Comparison of ENCODE assay signal across 19 cellular contexts in genomic region chr5:5341531-5342292, GRCh38.
DNase-seq lines count a peak whose midpoint lies in the region; ATAC-seq, FAIRE-seq and TF ChIP-seq lines count a peak whose summit lies in the region.
"Had no signal": no experiment of that assay in that cellular context is flagged by ENCODE, and none has a peak within 500 bp of the region (broad histone marks: within the 10 kb centered on the region; RNA-seq: fewer than 3 reads in every experiment).

No MANE protein-coding gene starts in this region.

- peak overlapping the region; percentile 92 for H2AK5ac ChIP-seq in trophoblast cell (ENCODE audit: low read length)

- peak overlapping the region; percentile 89 for H3K14ac ChIP-seq in trophoblast cell (ENCODE audit: low read length)

- no peak for TF ChIP-seq CTCF in BJ (IDR thresholded peaks at IDR 0.05; ENCODE audit: insufficient read depth, low read depth, low read length)
- TF ChIP-seq CTCF in fibroblast of lung (conservative IDR thresholded peaks at IDR 0.05 in 1 of 2, IDR thresholded peaks at IDR 0.05 in 1 of 2; ENCODE audit: low read depth in 1 of 2, low read length in 2 of 2): no peak
- TF ChIP-seq CTCF in tibial nerve (IDR thresholded peaks at IDR 0.05): no peak

- H4K91ac ChIP-seq in trophoblast cell (ENCODE audit: low read depth, low read length): peak overlapping the region; percentile 94

- TF ChIP-seq EP300 in tibial nerve (IDR thresholded peaks at IDR 0.05): no peak

- H2BK5ac ChIP-seq in trophoblast cell (ENCODE audit: low read depth, low read length, poor library complexity): peak overlapping the region; percentile 62

- H3K27ac Mint-ChIP-seq in activated naive CD4-positive, alpha-beta T cell treated with anti-CD3 and anti-CD28 coated beads, Interleukin-2, amount 50 U/mL, for 72 hours: no peak overlapping the region
- H3K27ac Mint-ChIP-seq: stimulated activated naive CD8-positive, alpha-beta T cell treated with anti-CD3 and anti-CD28 coated beads, Interleukin-15, Interleukin-2, amounts not matched to agents 100 ng/mL and 50 ng/mL, for 24 hours had no signal

- peak overlapping the region; percentile 45 for H2BK120ac ChIP-seq in trophoblast cell (ENCODE audit: insufficient read depth, low read length, poor library complexity)

- H3K9ac ChIP-seq in fibroblast of lung (ENCODE audit: insufficient read depth, low read length) (no peak overlapping the region), trophoblast cell (ENCODE audit: low read length) (no peak overlapping the region)

- no peak for ATAC-seq in activated naive CD4-positive, alpha-beta T cell treated with anti-CD3 and anti-CD28 coated beads, Interleukin-2, amount 50 U/mL, for 72 hours
- ATAC-seq: activated CD4-positive, CD25-positive, alpha-beta regulatory T cell treated with anti-CD3 and anti-CD28 coated beads, Interleukin-2, amount 50 U/mL, for 24 hours had no signal

- H3K18ac ChIP-seq in trophoblast cell (ENCODE audit: low read length): peak overlapping the region; percentile 71

- CTCF ChIA-PET in BJ (lab: Yijun Ruan, JAX): interaction anchor here (2.2 kb wide), 1 partner anchor 10 kb away, joined by 5 read pairs; no protein-coding TSS in a partner anchor

- POLR2A ChIA-PET in BJ (lab: Charles Lee): no interaction called here

- H3K9me3 ChIP-seq in fibroblast of lung (ENCODE audit: control insufficient read depth, insufficient read depth, low read depth, low read length) (no peaks in the 10 kb centered on the region), trophoblast cell (ENCODE audit: insufficient read depth, low read depth, low read length) (no peaks in the 10 kb centered on the region), tibial nerve (no peaks in the 10 kb centered on the region)
- H3K9me3 ChIP-seq: HAP-1, prostate gland had no signal

- no peak overlapping the region for H4K8ac ChIP-seq in trophoblast cell (ENCODE audit: low read depth, low read length)

- H2AFZ ChIP-seq in fibroblast of lung (ENCODE audit: low read length) (no peak overlapping the region), trophoblast cell (ENCODE audit: insufficient read depth, low read length, poor library complexity) (no peak overlapping the region)

- peaks cover 0 to 3% of the 10 kb centered on the region in 2 donors for H3K9me3 Mint-ChIP-seq in activated naive CD4-positive, alpha-beta T cell treated with anti-CD3 and anti-CD28 coated beads, Interleukin-2, amount 50 U/mL, for 72 hours

- peak overlapping the region; percentile 99 for H2BK12ac ChIP-seq in trophoblast cell (ENCODE audit: low read length)

- no peak overlapping the region for H3K23ac ChIP-seq in trophoblast cell (ENCODE audit: low read length)

- WGBS in trophoblast cell (ENCODE audit: extremely low coverage, insufficient coverage, insufficient read length): no CpG with 5 or more reads among the region's 10 CpGs
- 87 to 93% methylated on average over 9 to 10 of the region's 10 CpGs for WGBS in tibial nerve, 2 donors

- H3K4me3 ChIP-seq in BJ (ENCODE audit: low read depth, low read length) (no peak overlapping the region), fibroblast of lung (replicated peaks in 1 of 4; ENCODE audit: control extremely low read depth in 1 of 4, insufficient read depth in 1 of 4, low read depth in 3 of 4, low read length in 4 of 4) (no peak overlapping the region), trophoblast cell (ENCODE audit: low read depth, low read length) (no peak overlapping the region), tibial nerve (no peak overlapping the region)
- H3K4me3 ChIP-seq: HAP-1, prostate gland had no signal

- H4K12ac ChIP-seq in trophoblast cell (ENCODE audit: low read depth, low read length): no peak overlapping the region

- no peaks in the 10 kb centered on the region for H3K36me3 ChIP-seq in BJ (ENCODE audit: control insufficient read depth, insufficient read depth, low read length)
- H3K36me3 ChIP-seq in fibroblast of lung (ENCODE audit: control insufficient read depth, insufficient read depth, low read length): no peaks in the 10 kb centered on the region
- no peaks in the 10 kb centered on the region for H3K36me3 ChIP-seq in trophoblast cell (ENCODE audit: control insufficient read depth in 1 of 2, insufficient read depth in 2 of 2, low read length in 2 of 2)
- H3K36me3 ChIP-seq in tibial nerve: no peaks in the 10 kb centered on the region
- H3K36me3 ChIP-seq: HAP-1, prostate gland had no signal

- H3K79me1 ChIP-seq in trophoblast cell (ENCODE audit: low read length): peaks cover 31% of the 10 kb centered on the region

- H3K4me2 ChIP-seq in fibroblast of lung (ENCODE audit: extremely low read depth, insufficient read depth, low read length) (no peak overlapping the region), trophoblast cell (ENCODE audit: low read length) (no peak overlapping the region)

- FAIRE-seq in RCC 7860 (lab: Jason Lieb, UNC): peak; percentile 75
- FAIRE-seq: G401.6 had no signal

- H3K4ac ChIP-seq in trophoblast cell (ENCODE audit: low read depth, low read length): peak overlapping the region; percentile 47

- DNase-seq in BJ (ENCODE audit: low read depth): peak; percentile 31
- DNase-seq in RCC 7860 (ENCODE audit: low spot score): peak; percentile 31
- peak; percentile 36 to 70 for DNase-seq in fibroblast of lung (ENCODE audit: low read depth in 2 of 2)
- DNase-seq in trophoblast cell: peak; percentile 17 to 58
- no peak for DNase-seq in tibial nerve (ENCODE audit: low spot score in 2 of 2)
- no peak for DNase-seq in activated naive CD4-positive, alpha-beta T cell treated with anti-CD3 and anti-CD28 coated beads, Interleukin-2, amount 50 U/mL, for 72 hours (ENCODE audit: low spot score in 2 of 2)
- DNase-seq in H4 (ENCODE audit: low spot score): no peak
- no peak for DNase-seq in NCI-H345 treated with DMSO at 0.1 percent for 48 hours (lab: John Stamatoyannopoulos, UW; ENCODE audit: unreplicated experiment)
- DNase-seq: activated naive CD4-positive, alpha-beta T cell treated with Interleukin-2 at 50 U/mL for 16 hours; COR-L47; MM.1S; NCI-H187; SHP77 treated with DMSO at 0.1 percent for 48 hours; T-helper 2 cell had no signal

- no peak overlapping the region for H3K27ac ChIP-seq in fibroblast of lung (ENCODE audit: insufficient read depth, low read length)
- H3K27ac ChIP-seq in trophoblast cell (ENCODE audit: low read depth, low read length): no peak overlapping the region
- H3K27ac ChIP-seq in tibial nerve: peak overlapping the region in 2 of 4 donors; percentile 1 to 74
- H3K27ac ChIP-seq: prostate gland had no signal

- no peaks in the 10 kb centered on the region for H3K36me3 Mint-ChIP-seq in activated naive CD4-positive, alpha-beta T cell treated with anti-CD3 and anti-CD28 coated beads, Interleukin-2, amount 50 U/mL, for 72 hours

- no peaks in the 10 kb centered on the region for H3K4me1 ChIP-seq in fibroblast of lung (ENCODE audit: control insufficient read depth, extremely low read depth, insufficient read depth, low read length)
- peaks cover 11 to 16% of the 10 kb centered on the region in 2 experiments for H3K4me1 ChIP-seq in trophoblast cell (ENCODE audit: control insufficient read depth in 1 of 2, insufficient read depth in 2 of 2, low read length in 2 of 2)
- H3K4me1 ChIP-seq in tibial nerve: peaks cover 0 to 30% (median 2%) of the 10 kb centered on the region in 4 donors
- H3K4me1 ChIP-seq: HAP-1, prostate gland had no signal

- H3K79me2 ChIP-seq in fibroblast of lung (ENCODE audit: control insufficient read depth, insufficient read depth, low read length) (no peaks in the 10 kb centered on the region), trophoblast cell (ENCODE audit: control insufficient read depth, insufficient read depth, low read length, poor library complexity) (peaks cover 3% of the 10 kb centered on the region)

- no peaks in the 10 kb centered on the region for H3K27me3 ChIP-seq in BJ (ENCODE audit: control insufficient read depth, insufficient read depth, low read length)
- H3K27me3 ChIP-seq in fibroblast of lung (ENCODE audit: control insufficient read depth, insufficient read depth, low read length): no peaks in the 10 kb centered on the region
- H3K27me3 ChIP-seq in trophoblast cell (ENCODE audit: insufficient read depth, low read length): no peaks in the 10 kb centered on the region
- no peaks in the 10 kb centered on the region for H3K27me3 ChIP-seq in tibial nerve

- H4K20me1 ChIP-seq in fibroblast of lung (ENCODE audit: control insufficient read depth, extremely low read depth, insufficient read depth, low read length): no peaks in the 10 kb centered on the region

- TF ChIP-seq POLR2A in tibial nerve (IDR thresholded peaks at IDR 0.05): no peak

Comparison
In these comparisons a context has a peak if more than half of its experiments do, and no peak if none do; other contexts are left out.
1. DNase-seq: peak in BJ (single experiment), RCC 7860 (single experiment), fibroblast of lung (2 of 2) and trophoblast cell (2 of 2); none in tibial nerve (0 of 2), activated naive CD4-positive, alpha-beta T cell treated with anti-CD3 and anti-CD28 coated beads, Interleukin-2, amount 50 U/mL, for 72 hours (0 of 2), H4 (single experiment) and NCI-H345 treated with DMSO at 0.1 percent for 48 hours (single experiment).